8 cellular contexts compared by ENCODE assay signal in genomic region chr5:129428636-129429035, GRCh38. TPM values are rescaled to one million over a fixed set of nuclear protein-coding genes. Genes with fewer than 3 reads are reported as not detected.
"Had no signal": no experiment of that assay in that cellular context is flagged by ENCODE, and none has a peak within 500 bp of the region (broad histone marks: within the 10 kb centered on the region; RNA-seq: fewer than 3 reads in every experiment).

No MANE protein-coding gene starts in this region.

RNA-seq across cellular contexts. Expression of gene ADAMTS19, which starts 31.5 kb away (rescaled TPM):
- total RNA-seq: activated naive CD4-positive, alpha-beta T cell treated with anti-CD3 and anti-CD28 coated beads for 36 hours; activated naive CD4-positive, alpha-beta T cell treated with anti-CD3 and anti-CD28 coated beads, Interleukin-2, amount 50 U/mL, for 72 hours; activated naive CD8-positive, alpha-beta T cell treated with anti-CD3 and anti-CD28 coated beads for 36 hours; activated naive CD8-positive, alpha-beta T cell treated with anti-CD3 and anti-CD28 coated beads, Interleukin-2, amount 10 ng/mL, durations not matched to agents 7 days and 5 days; activated T-cell treated with anti-CD3 and anti-CD28 coated beads, Interleukin-2, amount 50 U/mL, for 72 hours; activated T-helper 1 cell treated with anti-CD3 and anti-CD28 coated beads, Interleukin-12 subunit alpha, Interleukin-12 subunit beta, Interleukin-2, Interleukin-4 antibody, amounts not matched to agents 30 ng/mL and 10 ng/mL and 1 ng/mL, durations not matched to agents 14 hours and 24 hours and 36 hours; activated T-helper 17 cell treated with anti-CD3 and anti-CD28 coated beads, Interleukin-2, amount 50 U/mL, for 72 hours; activated T-helper 2 cell treated with anti-CD3 and anti-CD28 coated beads, Interferon-gamma antibody, Interleukin-2, Interleukin-4, amounts not matched to agents 10 μg/mL and 5 μg/mL and 100 μg/mL, durations not matched to agents 14 hours and 24 hours and 36 hours had no signal
